Comparison of ENCODE assay signal across 1 cellular context in genomic region chr7:128405345-128406146, GRCh38.
TF ChIP-seq lines count a peak whose summit lies in the region.

No MANE protein-coding gene starts in this region.

TF ChIP-seq in HepG2, 621 proteins besides CTCF, POLR2A, EP300 and RAD21 (continued from another document and continues in another):
- TF ChIP-seq RERE (CRISPR knock-in tag; IDR thresholded peaks at IDR 0.05; ENCODE audit: low read depth): no peak
- no peak for TF ChIP-seq DDIT3 (CRISPR knock-in tag; IDR thresholded peaks at IDR 0.05)
- TF ChIP-seq PBX3 (CRISPR knock-in tag; IDR thresholded peaks at IDR 0.05; ENCODE audit: borderline replicate concordance): no peak
- no peak for TF ChIP-seq ZEB1 (IDR thresholded peaks at IDR 0.05; ENCODE audit: insufficient replicate concordance, low read depth)
- TF ChIP-seq GLI4 (CRISPR knock-in tag; IDR thresholded peaks at IDR 0.05; ENCODE audit: borderline replicate concordance): no peak
- TF ChIP-seq ZBED4 (CRISPR knock-in tag; IDR thresholded peaks at IDR 0.05; ENCODE audit: borderline replicate concordance): peak; percentile 15; the same call in 1 of the 2 replicates
- no peak for TF ChIP-seq ZFAT (CRISPR knock-in tag; conservative IDR thresholded peaks at IDR 0.05)
- TF ChIP-seq CC2D1A (CRISPR knock-in tag; IDR thresholded peaks at IDR 0.05): no peak
- TF ChIP-seq HIVEP1 (CRISPR knock-in tag; IDR thresholded peaks at IDR 0.05): no peak
- TF ChIP-seq SPEN (CRISPR knock-in tag; IDR thresholded peaks at IDR 0.05; ENCODE audit: low read depth): no peak
- no peak for TF ChIP-seq ZNF256 (CRISPR knock-in tag; conservative IDR thresholded peaks at IDR 0.05)
- no peak for TF ChIP-seq ZSCAN30 (CRISPR knock-in tag; IDR thresholded peaks at IDR 0.05)
- TF ChIP-seq ZNF691 (CRISPR knock-in tag; IDR thresholded peaks at IDR 0.05; ENCODE audit: borderline replicate concordance, low read depth): no peak
- no peak for TF ChIP-seq FOXO1 (CRISPR knock-in tag; IDR thresholded peaks at IDR 0.05)
- no peak for TF ChIP-seq RFX3 (CRISPR knock-in tag; IDR thresholded peaks at IDR 0.05)
- TF ChIP-seq FOXK2 (IDR thresholded peaks at IDR 0.05): no peak
- no peak for TF ChIP-seq PHB2 (IDR thresholded peaks at IDR 0.05; ENCODE audit: partially characterized antibody)
- no peak for TF ChIP-seq TCF12 (IDR thresholded peaks at IDR 0.05)
- 0 out of 2 replicates have a peak, but pooled peaks have one; percentile 27 for TF ChIP-seq TCF12 (CRISPR knock-in tag; IDR thresholded peaks at IDR 0.05)
- no peak for TF ChIP-seq MAZ (IDR thresholded peaks at IDR 0.05; ENCODE audit: borderline replicate concordance, low read depth, low read length)
- TF ChIP-seq MAZ (CRISPR knock-in tag; IDR thresholded peaks at IDR 0.05; ENCODE audit: low read depth): peak; percentile 59; the same call in 1 of the 2 replicates
- no peak for TF ChIP-seq SIX4 (CRISPR knock-in tag; IDR thresholded peaks at IDR 0.05)
- TF ChIP-seq CAMTA2 (CRISPR knock-in tag; IDR thresholded peaks at IDR 0.05; ENCODE audit: borderline replicate concordance): no peak
- no peak for TF ChIP-seq CBX1 (IDR thresholded peaks at IDR 0.05; ENCODE audit: low read depth)
- no peak for TF ChIP-seq NR2F2 (IDR thresholded peaks at IDR 0.05; ENCODE audit: borderline replicate concordance, low read depth)
- TF ChIP-seq RBM39 (IDR thresholded peaks at IDR 0.05; ENCODE audit: low read depth, low read length, poor library complexity, severe bottlenecking): no peak
- no peak for TF ChIP-seq E2F2 (CRISPR knock-in tag; IDR thresholded peaks at IDR 0.05; ENCODE audit: borderline replicate concordance)
- no peak for TF ChIP-seq RCOR2 (CRISPR knock-in tag; IDR thresholded peaks at IDR 0.05)
- TF ChIP-seq WIZ (CRISPR knock-in tag; IDR thresholded peaks at IDR 0.05): no peak
- no peak for TF ChIP-seq TBX3 (IDR thresholded peaks at IDR 0.05; ENCODE audit: borderline replicate concordance)
- TF ChIP-seq KMT2B (CRISPR knock-in tag; IDR thresholded peaks at IDR 0.05): no peak
- TF ChIP-seq ARID2 (CRISPR knock-in tag; IDR thresholded peaks at IDR 0.05; ENCODE audit: borderline replicate concordance): no peak
- no peak for TF ChIP-seq ZNF280D (CRISPR knock-in tag; IDR thresholded peaks at IDR 0.05)
- TF ChIP-seq EEA1 (CRISPR knock-in tag; IDR thresholded peaks at IDR 0.05; ENCODE audit: borderline replicate concordance): peak; percentile 72; the same call in 1 of the 2 replicates
- no peak for TF ChIP-seq ZNF512B (CRISPR knock-in tag; IDR thresholded peaks at IDR 0.05; ENCODE audit: borderline replicate concordance)
- no peak for TF ChIP-seq RFX1 (IDR thresholded peaks at IDR 0.05)
- no peak for TF ChIP-seq ZNF280B (CRISPR knock-in tag; IDR thresholded peaks at IDR 0.05; ENCODE audit: borderline replicate concordance)
- no peak for TF ChIP-seq HOXD1 (CRISPR knock-in tag; IDR thresholded peaks at IDR 0.05)
